Comparison of ENCODE assay signal across 13 cellular contexts in the genomic region with DNA sequence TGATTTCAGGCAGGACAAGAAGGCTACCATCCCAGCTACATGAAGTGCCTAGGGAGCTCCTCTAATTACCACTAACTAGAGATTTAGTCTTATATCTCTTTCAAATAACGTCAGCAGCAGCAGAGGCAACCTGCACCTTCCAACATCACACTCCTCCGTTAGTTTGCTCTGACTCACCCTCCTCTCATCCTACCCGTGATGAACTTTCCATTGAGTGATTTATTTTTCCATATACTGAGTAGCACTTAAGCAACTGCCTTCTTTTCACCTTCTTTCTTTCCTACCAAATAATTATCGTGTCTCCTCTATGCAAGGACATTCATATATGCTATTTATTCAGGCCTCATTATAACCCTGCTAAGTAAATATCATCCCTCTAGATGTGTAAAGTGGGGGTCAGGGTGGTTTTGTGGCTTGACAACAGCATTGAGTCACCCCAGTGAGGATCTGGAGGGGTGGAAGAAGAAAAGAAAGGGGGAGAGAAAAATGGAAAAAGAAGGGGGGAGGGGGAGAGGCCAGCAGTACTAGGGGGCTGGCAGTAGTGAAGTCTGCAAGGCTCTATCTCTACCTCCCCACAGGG.
DNase-seq lines count a peak whose midpoint lies in the region; ATAC-seq and TF ChIP-seq lines count a peak whose summit lies in the region.
"Had no signal": no experiment of that assay in that cellular context is flagged by ENCODE, and none has a peak within 500 bp of the region (broad histone marks: within the 10 kb centered on the region; RNA-seq: fewer than 3 reads in every experiment).

No MANE protein-coding gene starts in this region.

- TF ChIP-seq CTCF in PC-3 (conservative IDR thresholded peaks at IDR 0.05; ENCODE audit: low read depth, low read length) = no peak

- DNase-seq in stimulated activated CD4-positive, alpha-beta T cell treated with anti-CD3 and anti-CD28 coated beads, Interleukin-15, amount 100 ng/mL, for 24 hours = peak; percentile 39
- DNase-seq in stimulated activated CD4-positive, alpha-beta T cell treated with anti-CD3 and anti-CD28 coated beads, Interleukin-4, amount 100 ng/mL, for 1 hour = no peak
- peak; percentile 59 for DNase-seq in PC-3
- no peak for DNase-seq in midbrain (lab: John Stamatoyannopoulos, UW)
- DNase-seq: effector CD4-positive, alpha-beta T cell had no signal

- no TSS peak for BruUV-seq in PC-3 (replicated peaks; lab: Mats Ljungman, UMichigan)

- peak overlapping the region; percentile 9 for H3K4me3 Mint-ChIP-seq in stimulated activated naive CD8-positive, alpha-beta T cell treated with anti-CD3 and anti-CD28 coated beads, Interleukin-15, Interleukin-2, amounts not matched to agents 100 ng/mL and 50 ng/mL, for 24 hours
- H3K4me3 Mint-ChIP-seq: natural killer cell treated with Interleukin-12 subunit alpha and Interleukin-12 subunit beta and Interleukin-15 and Interleukin-18, amount 100 ng/mL, for 72 hours had no signal

- H3K4me1 Mint-ChIP-seq in stimulated activated naive CD8-positive, alpha-beta T cell treated with anti-CD3 and anti-CD28 coated beads, Interleukin-15, Interleukin-2, amounts not matched to agents 100 ng/mL and 50 ng/mL, for 24 hours (ENCODE audit: low read depth) = peaks cover 33% of the 10 kb centered on the region

- no peak overlapping the region for H3K4me3 ChIP-seq in PC-3 (ENCODE audit: low read length)
- peak overlapping the region; percentile 6 for H3K4me3 ChIP-seq in endocrine pancreas (ENCODE audit: control insufficient read depth, insufficient read depth, low read length)
- H3K4me3 ChIP-seq: tibial nerve had no signal

- H3K4me1 ChIP-seq in PC-3 (ENCODE audit: insufficient read depth, low read length) (peaks cover 9% of the 10 kb centered on the region), endocrine pancreas (ENCODE audit: control insufficient read depth, insufficient read depth, low read length) (peaks cover 9% of the 10 kb centered on the region)

- H3K79me2 ChIP-seq in PC-3 (ENCODE audit: low read length) = no peaks in the 10 kb centered on the region

- no peaks in the 10 kb centered on the region for H3K36me3 ChIP-seq in PC-3 (ENCODE audit: low read depth, low read length)
- H3K36me3 ChIP-seq in endocrine pancreas (ENCODE audit: control insufficient read depth, insufficient read depth, low read length) = no peaks in the 10 kb centered on the region
- H3K36me3 ChIP-seq: tibial nerve had no signal

- H3K27ac Mint-ChIP-seq in stimulated activated naive CD8-positive, alpha-beta T cell treated with anti-CD3 and anti-CD28 coated beads, Interleukin-15, Interleukin-2, amounts not matched to agents 100 ng/mL and 50 ng/mL, for 24 hours = peak overlapping the region; percentile 79
- H3K27ac Mint-ChIP-seq: natural killer cell treated with Interleukin-12 subunit alpha and Interleukin-12 subunit beta and Interleukin-15 and Interleukin-18, amount 100 ng/mL, for 72 hours had no signal

- no peaks in the 10 kb centered on the region for H3K27me3 ChIP-seq in PC-3 (ENCODE audit: low read length)
- no peaks in the 10 kb centered on the region for H3K27me3 ChIP-seq in endocrine pancreas (ENCODE audit: control insufficient read depth, insufficient read depth, low read length)
- H3K27me3 ChIP-seq: tibial nerve had no signal

- POLR2A ChIA-PET in PC-3 (lab: Charles Lee; ENCODE audit: unreplicated experiment) = no interaction called here

- H2AFZ ChIP-seq in PC-3 (ENCODE audit: low read length) = no peak overlapping the region

- intact Hi-C loops in PC-3 (cut with micrococcal nuclease) = no loop called here

- H3F3A ChIP-seq in PC-3 (ENCODE audit: low read length, unreplicated experiment) = no peaks in the 10 kb centered on the region

- no peak overlapping the region for H3K27ac ChIP-seq in PC-3 (ENCODE audit: low read length)
- H3K27ac ChIP-seq: tibial nerve had no signal

- CTCF ChIA-PET in PC-3 (lab: Charles Lee) = no interaction called here

- H3K9me2 ChIP-seq in PC-3 (replicated peaks; ENCODE audit: low read length) = no peaks in the 10 kb centered on the region

- H3K9ac ChIP-seq in PC-3 (ENCODE audit: low read length) (no peak overlapping the region), endocrine pancreas (ENCODE audit: control insufficient read depth, insufficient read depth, low read length) (no peak overlapping the region)

- H3K9me3 Mint-ChIP-seq in stimulated activated naive CD8-positive, alpha-beta T cell treated with anti-CD3 and anti-CD28 coated beads, Interleukin-15, Interleukin-2, amounts not matched to agents 100 ng/mL and 50 ng/mL, for 24 hours = no peaks in the 10 kb centered on the region
- H3K9me3 Mint-ChIP-seq: natural killer cell treated with Interleukin-12 subunit alpha and Interleukin-12 subunit beta and Interleukin-15 and Interleukin-18, amount 100 ng/mL, for 72 hours had no signal

- H4K20me1 ChIP-seq in PC-3 (ENCODE audit: low read length) = no peaks in the 10 kb centered on the region

- no peaks in the 10 kb centered on the region for H3K36me3 Mint-ChIP-seq in stimulated activated naive CD8-positive, alpha-beta T cell treated with anti-CD3 and anti-CD28 coated beads, Interleukin-15, Interleukin-2, amounts not matched to agents 100 ng/mL and 50 ng/mL, for 24 hours (ENCODE audit: low read depth)
- H3K36me3 Mint-ChIP-seq: natural killer cell treated with Interleukin-12 subunit alpha and Interleukin-12 subunit beta and Interleukin-15 and Interleukin-18, amount 100 ng/mL, for 72 hours had no signal

- peaks cover 8% of the 10 kb centered on the region for H3K27me3 Mint-ChIP-seq in stimulated activated naive CD8-positive, alpha-beta T cell treated with anti-CD3 and anti-CD28 coated beads, Interleukin-15, Interleukin-2, amounts not matched to agents 100 ng/mL and 50 ng/mL, for 24 hours

- ATAC-seq in PC-3 (peak; percentile 93), GM18870 (IDR thresholded peaks at IDR 0.05; ENCODE audit: unreplicated experiment) (no peak), GM18861 (IDR thresholded peaks at IDR 0.05; ENCODE audit: unreplicated experiment) (no peak)
- ATAC-seq: left lobe of liver; natural killer cell treated with Interleukin-12 subunit alpha and Interleukin-12 subunit beta and Interleukin-15 and Interleukin-18, amount 100 ng/mL, for 72 hours; sciatic nerve had no signal

- H3K9me3 ChIP-seq in PC-3 (ENCODE audit: low read length) = no peaks in the 10 kb centered on the region
- no peaks in the 10 kb centered on the region for H3K9me3 ChIP-seq in endocrine pancreas (ENCODE audit: control insufficient read depth, low read length)

- peak overlapping the region; percentile 15; the same call in 1 of the 2 replicates for H3K4me2 ChIP-seq in PC-3 (ENCODE audit: low read length)

Comparison
In these comparisons a context has a peak if more than half of its experiments do, and no peak if none do; other contexts are left out.
1. DNase-seq: peak in stimulated activated CD4-positive, alpha-beta T cell treated with anti-CD3 and anti-CD28 coated beads, Interleukin-15, amount 100 ng/mL, for 24 hours (single experiment) and PC-3 (single experiment); none in stimulated activated CD4-positive, alpha-beta T cell treated with anti-CD3 and anti-CD28 coated beads, Interleukin-4, amount 100 ng/mL, for 1 hour (single experiment) and midbrain (single experiment).